Comparison of ENCODE assay signal across 10 cellular contexts in genomic region chr6:139367810-139368321, GRCh38. TPM values are rescaled to one million over a fixed set of nuclear protein-coding genes. Genes with fewer than 3 reads are reported as not detected.
DNase-seq lines count a peak whose midpoint lies in the region; TF ChIP-seq lines count a peak whose summit lies in the region.
"Had no signal": no experiment of that assay in that cellular context is flagged by ENCODE, and none has a peak within 500 bp of the region (broad histone marks: within the 10 kb centered on the region; RNA-seq: fewer than 3 reads in every experiment).

No MANE protein-coding gene starts in this region.

- peak overlapping the region; percentile 61 for H3K9ac ChIP-seq in neural progenitor cell

- H3K4me1 ChIP-seq in neural progenitor cell, result peaks cover 51% of the 10 kb centered on the region

- DNase-seq in GF-D8 (lab: John Stamatoyannopoulos, UW), result peak; percentile 52
- peak; percentile 45 for DNase-seq in NOMO-1 treated with DMSO at 0.1 percent for 48 hours (lab: John Stamatoyannopoulos, UW; ENCODE audit: unreplicated experiment)
- no peak for DNase-seq in coronary artery (ENCODE audit: low spot score)
- DNase-seq in neural progenitor cell (ENCODE audit: low spot score), result peak; percentile 93
- DNase-seq in GM13977 (ENCODE audit: low spot score), result no peak
- DNase-seq in activated CD4-positive, alpha-beta T cell treated with anti-CD3 and anti-CD28 coated beads, Interleukin-2, amount 50 U/mL, for 4 hours, result no peak
- no peak for DNase-seq in inferior parietal cortex (ENCODE audit: extremely low spot score)
- DNase-seq: activated T-cell treated with anti-CD3 and anti-CD28 coated beads for 4 hours, DND-41, NCI-H510A had no signal

- TF ChIP-seq CTCF in coronary artery (IDR thresholded peaks at IDR 0.05) (no peak), neural progenitor cell (IDR thresholded peaks at IDR 0.05) (no peak), GM13977 (IDR thresholded peaks at IDR 0.05; ENCODE audit: extremely low read depth, insufficient read depth, missing control alignments) (no peak)

- in situ Hi-C loops in GM13977 (cut with MboI; ENCODE audit: low pct_unique_long_range_greater_than_20kb, low sequenced_read_pairs, unreplicated experiment), result loop anchor here (10.0 to 25.0 kb wide), 3 partner anchors 143 to 556 kb away; no protein-coding TSS in a partner anchor

- no peaks in the 10 kb centered on the region for H3K9me3 ChIP-seq in neural progenitor cell (ENCODE audit: low read depth)

- H3K4me1 Mint-ChIP-seq in neural progenitor cell, result peaks cover 53% of the 10 kb centered on the region

- peaks cover 65% of the 10 kb centered on the region for H3F3A ChIP-seq in neural progenitor cell (ENCODE audit: low read depth)

- no peaks in the 10 kb centered on the region for H3K27me3 ChIP-seq in neural progenitor cell

- no peaks in the 10 kb centered on the region for H3K27me3 Mint-ChIP-seq in neural progenitor cell (ENCODE audit: insufficient read depth, low read depth)

- H3K36me3 Mint-ChIP-seq in neural progenitor cell, result peaks cover 17% of the 10 kb centered on the region

- peaks cover 33% of the 10 kb centered on the region for H3K79me2 ChIP-seq in neural progenitor cell (ENCODE audit: low read depth)

- H3K27ac Mint-ChIP-seq in neural progenitor cell, result peak overlapping the region; percentile 99

- H2AFZ ChIP-seq in neural progenitor cell (replicated peaks), result no peak overlapping the region

- peaks cover 15% of the 10 kb centered on the region for H3K36me3 ChIP-seq in neural progenitor cell

- H3K4me3 Mint-ChIP-seq in neural progenitor cell, result peak overlapping the region; percentile 71

- H4K20me1 ChIP-seq in neural progenitor cell (ENCODE audit: low read depth), result peaks cover 31% of the 10 kb centered on the region

- H3K9me3 Mint-ChIP-seq in neural progenitor cell, result no peaks in the 10 kb centered on the region

- H3K4me2 ChIP-seq in neural progenitor cell, result peak overlapping the region; percentile 95

- H3K4me3 ChIP-seq in coronary artery (peak overlapping the region; percentile 9), neural progenitor cell (peak overlapping the region; percentile 96)

- H3K27ac ChIP-seq in coronary artery, result no peak overlapping the region
- H3K27ac ChIP-seq in neural progenitor cell, result peak overlapping the region; percentile 99

RNA-seq across cellular contexts. Expression of gene CITED2, which starts 6.6 kb away (rescaled TPM):
- 215 and 222 TPM in 2 replicates for total RNA-seq in neural progenitor cell (ENCODE audit: low replicate concordance)

Comparison
In these comparisons a context has a peak if more than half of its experiments do, and no peak if none do; other contexts are left out.
1. DNase-seq: peak in GF-D8 (single experiment), NOMO-1 treated with DMSO at 0.1 percent for 48 hours (single experiment) and neural progenitor cell (single experiment); none in coronary artery (single experiment), GM13977 (single experiment), activated CD4-positive, alpha-beta T cell treated with anti-CD3 and anti-CD28 coated beads, Interleukin-2, amount 50 U/mL, for 4 hours (0 of 2) and inferior parietal cortex (single experiment).